Comparison of ENCODE assay signal across 23 cellular contexts in the genomic region with DNA sequence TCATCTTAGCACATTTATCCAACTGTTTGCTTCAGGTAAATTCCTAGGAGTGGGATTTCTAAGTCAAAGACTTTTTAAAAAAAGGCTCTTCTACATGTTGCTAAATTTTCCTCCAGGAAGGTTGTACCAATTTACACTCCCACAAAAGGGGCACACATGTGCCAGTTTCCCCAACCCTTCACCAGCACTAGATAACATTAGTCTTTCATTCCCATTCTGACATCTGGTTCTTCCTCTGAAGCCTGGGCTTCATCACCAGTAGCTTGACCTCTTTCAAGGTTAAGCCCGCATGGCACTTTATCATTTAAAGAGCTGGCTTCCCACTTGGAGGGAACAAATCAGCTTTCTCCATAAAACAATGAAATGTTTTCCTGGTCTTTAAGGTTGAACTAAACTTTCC.
A peak's percentile ranks its signal among the peaks of the same experiment; 100 is the strongest.
DNase-seq lines count a peak whose midpoint lies in the region; ATAC-seq, FAIRE-seq and TF ChIP-seq lines count a peak whose summit lies in the region.
"Had no signal": no experiment of that assay in that cellular context is flagged by ENCODE, and none has a peak within 500 bp of the region (broad histone marks: within the 10 kb centered on the region; RNA-seq: fewer than 3 reads in every experiment).

No MANE protein-coding gene starts in this region.

- BruUV-seq in HCT116 (replicated peaks; lab: Mats Ljungman, UMichigan) (no TSS peak), K562 (replicated peaks; lab: Mats Ljungman, UMichigan) (no TSS peak)

- TF ChIP-seq CTCF in HCT116 (IDR thresholded peaks at IDR 0.05 in 2 of 3, conservative IDR thresholded peaks at IDR 0.05 in 1 of 3; ENCODE audit: borderline replicate concordance in 1 of 3, insufficient read depth in 1 of 3, low read depth in 2 of 3, low read length in 2 of 3) (no peak), K562 (IDR thresholded peaks at IDR 0.05 in 2 of 3, conservative IDR thresholded peaks at IDR 0.05 in 1 of 3; ENCODE audit: insufficient read depth in 2 of 3, low read depth in 1 of 3, low read length in 3 of 3) (no peak), mesothelial cell of epicardium (IDR thresholded peaks at IDR 0.05; ENCODE audit: unreplicated experiment) (no peak)

- TF ChIP-seq POLR2A in HCT116 (IDR thresholded peaks at IDR 0.05; ENCODE audit: borderline replicate concordance, extremely low read depth, insufficient read depth, insufficient read length) (no peak), K562 (conservative IDR thresholded peaks at IDR 0.05) (no peak)

- H3K9me2 ChIP-seq in HCT116 (ENCODE audit: insufficient read depth): no peaks in the 10 kb centered on the region

- H3K4me2 ChIP-seq in HCT116 (ENCODE audit: low read length) (no peak overlapping the region), K562 (ENCODE audit: insufficient read depth, low read length) (no peak overlapping the region)
- H3K4me2 ChIP-seq: BLaER1 had no signal

- H3K27ac Mint-ChIP-seq in mesothelial cell of epicardium: peak overlapping the region; percentile 16
- H3K27ac Mint-ChIP-seq: B cell; CD4-positive, CD25-positive, alpha-beta regulatory T cell; CD8-positive, alpha-beta T cell; HFFc6 had no signal

- no peaks in the 10 kb centered on the region for H3K27me3 Mint-ChIP-seq in mesothelial cell of epicardium (ENCODE audit: low read depth)
- H3K27me3 Mint-ChIP-seq: CD4-positive, CD25-positive, alpha-beta regulatory T cell had no signal

- no peaks in the 10 kb centered on the region for H3K36me3 Mint-ChIP-seq in mesothelial cell of epicardium
- H3K36me3 Mint-ChIP-seq: CD4-positive, CD25-positive, alpha-beta regulatory T cell; CD8-positive, alpha-beta T cell had no signal

- TF ChIP-seq EP300 in K562 (IDR thresholded peaks at IDR 0.05; ENCODE audit: low read length): no peak

- H3K79me2 ChIP-seq in HCT116 (ENCODE audit: insufficient read depth, low read length) (no peaks in the 10 kb centered on the region), K562 (ENCODE audit: control insufficient read depth, insufficient read depth, low read length) (no peaks in the 10 kb centered on the region)

- H3K4me3 ChIP-seq in HCT116 (replicated peaks in 1 of 2; ENCODE audit: low read depth in 1 of 2, low read length in 2 of 2) (no peak overlapping the region), K562 (no peak overlapping the region)
- H3K4me3 ChIP-seq: BLaER1, GM23248 had no signal

- no peak overlapping the region for H3K4me3 Mint-ChIP-seq in mesothelial cell of epicardium
- H3K4me3 Mint-ChIP-seq: B cell; CD4-positive, CD25-positive, alpha-beta regulatory T cell; CD8-positive, alpha-beta T cell; HFFc6 had no signal

- ATAC-seq in HCT116: no peak
- ATAC-seq in K562: no peak
- ATAC-seq in GM21390 (IDR thresholded peaks at IDR 0.05; ENCODE audit: unreplicated experiment): no peak
- no peak for ATAC-seq in HG02840 (IDR thresholded peaks at IDR 0.05; ENCODE audit: low FRiP score, unreplicated experiment)
- ATAC-seq: CD8-positive, alpha-beta T cell had no signal

- no peak for TF ChIP-seq RAD21 in HCT116 (IDR thresholded peaks at IDR 0.05; ENCODE audit: low read depth)
- TF ChIP-seq RAD21 in K562 (CRISPR knock-in tag; conservative IDR thresholded peaks at IDR 0.05 in 1 of 2, IDR thresholded peaks at IDR 0.05 in 1 of 2): no peak

- H3K36me3 ChIP-seq in HCT116 (ENCODE audit: control insufficient read depth in 1 of 2, insufficient read depth in 2 of 2, low read length in 2 of 2) (no peaks in the 10 kb centered on the region), K562 (ENCODE audit: control insufficient read depth, insufficient read depth, low read length) (no peaks in the 10 kb centered on the region)
- H3K36me3 ChIP-seq: BLaER1 had no signal

- H3K9ac ChIP-seq in HCT116 (ENCODE audit: low read length) (no peak overlapping the region), K562 (ENCODE audit: insufficient read depth in 1 of 2, low read depth in 2 of 2, low read length in 2 of 2) (no peak overlapping the region)
- H3K9ac ChIP-seq: BLaER1, GM23248 had no signal

- in situ Hi-C loops in K562 (cut with MboI): no loop called here

- H2AFZ ChIP-seq in HCT116 (ENCODE audit: low read depth, low read length, poor library complexity, severe bottlenecking) (peak overlapping the region; percentile 32), K562 (ENCODE audit: low read depth, low read length) (no peak overlapping the region)
- H2AFZ ChIP-seq: GM23248 had no signal

- POLR2A ChIA-PET in HCT116 (lab: Charles Lee) (no interaction called here), K562 (lab: Yijun Ruan, JAX) (interaction anchor here (0.8 to 1.1 kb wide), 3 partner anchors 10 to 28 kb away, joined by 3 to 4 read pairs (median 3); no protein-coding TSS in a partner anchor)

- no peaks in the 10 kb centered on the region for H3K9me1 ChIP-seq in K562 (ENCODE audit: control insufficient read depth, insufficient read depth, low read length)

- FAIRE-seq in K562 (lab: Jason Lieb, UNC): no peak
- FAIRE-seq: A204.1, G401.6, GM12892, H1 had no signal

- H3K9me3 ChIP-seq in HCT116 (ENCODE audit: control insufficient read depth in 1 of 2, insufficient read depth in 1 of 2, low read depth in 1 of 2, low read length in 2 of 2): no peaks in the 10 kb centered on the region
- H3K9me3 ChIP-seq in K562 (replicated peaks; ENCODE audit: control insufficient read depth, insufficient read depth, low read depth, low read length): no peaks in the 10 kb centered on the region
- H3K9me3 ChIP-seq: Caco-2 had no signal

- H3K4me1 ChIP-seq in HCT116 (ENCODE audit: control insufficient read depth in 1 of 2, insufficient read depth in 2 of 2, low read length in 2 of 2): peaks cover 0 to 9% of the 10 kb centered on the region in 2 experiments; a peak in 3 of 4 replicates
- no peaks in the 10 kb centered on the region for H3K4me1 ChIP-seq in K562 (replicated peaks in 1 of 2; ENCODE audit: control insufficient read depth in 2 of 2, insufficient read depth in 2 of 2, low read length in 2 of 2)
- H3K4me1 ChIP-seq: BLaER1, Caco-2 had no signal

- no peaks in the 10 kb centered on the region for H4K20me1 ChIP-seq in HCT116 (ENCODE audit: insufficient read depth)
- H4K20me1 ChIP-seq in K562 (replicated peaks; ENCODE audit: control insufficient read depth, insufficient read depth, low read length): no peaks in the 10 kb centered on the region
- H4K20me1 ChIP-seq: BLaER1 had no signal

- H3K4me1 Mint-ChIP-seq in mesothelial cell of epicardium: peaks cover 18% of the 10 kb centered on the region
- H3K4me1 Mint-ChIP-seq: B cell; CD4-positive, CD25-positive, alpha-beta regulatory T cell had no signal

- DNase-seq in HCT116 (ENCODE audit: low read depth, low spot score) (no peak), K562 (ENCODE audit: extremely low read depth in 1 of 4, low spot score in 3 of 4) (no peak), mesothelial cell of epicardium (ENCODE audit: low spot score in 2 of 2, unreplicated experiment in 2 of 2) (no peak), SIG-M5 treated with dmso at 0.1 percent for 504 hours (lab: John Stamatoyannopoulos, UW; ENCODE audit: unreplicated experiment) (no peak)
- DNase-seq: Caco-2; CD4-positive, CD25-positive, alpha-beta regulatory T cell; CD8-positive, alpha-beta T cell; DMS153; DND-41; GM23248; H7; HCEC 1CT; HFFc6 had no signal

- CTCF ChIA-PET in HCT116 (lab: Charles Lee): no interaction called here
- CTCF ChIA-PET in K562 (lab: Yijun Ruan, JAX; ENCODE audit: low intra/inter-chr PET ratio): no interaction called here

- 58% methylated on average over 1 of the region's 1 CpG for WGBS in K562 (ENCODE audit: insufficient coverage, low coverage, missing lambda C conversion rate)

- H3K27me3 ChIP-seq in HCT116 (ENCODE audit: insufficient read depth, low read length) (no peaks in the 10 kb centered on the region), K562 (ENCODE audit: control insufficient read depth in 2 of 2, insufficient read depth in 2 of 2, low read length in 2 of 2) (0 out of 5 replicates have a peak, but pooled peaks cover 0 to 5% of the 10 kb centered on the region in 2 experiments)
- H3K27me3 ChIP-seq: BLaER1 had no signal

- peaks cover 8% of the 10 kb centered on the region for H3K9me3 Mint-ChIP-seq in mesothelial cell of epicardium
- H3K9me3 Mint-ChIP-seq: HFFc6 had no signal

- H3K27ac ChIP-seq in HCT116 (ENCODE audit: low read depth, low read length) (no peak overlapping the region), K562 (ENCODE audit: extremely low read depth, low read depth, low read length) (no peak overlapping the region)
- H3K27ac ChIP-seq: 22Rv1, BLaER1, C4-2B, GM23248 had no signal

- RAD21 ChIA-PET in HCT116 (lab: Charles Lee; ENCODE audit: low non-redundant PET in 1 of 2, low total read pairs in 2 of 2, uncharacterized antibody in 2 of 2, unreplicated experiment in 2 of 2): no interaction called here

- intact Hi-C loops in HCT116 (cut with micrococcal nuclease) (no loop called here), K562 (cut with micrococcal nuclease) (no loop called here)

TF ChIP-seq in HCT116, 20 proteins besides CTCF, POLR2A, EP300 and RAD21 (continues in another document):
- TF ChIP-seq SRF (IDR thresholded peaks at IDR 0.05; ENCODE audit: low read depth) (no peak), SIN3A (IDR thresholded peaks at IDR 0.05; ENCODE audit: low read depth) (no peak), CEBPB (IDR thresholded peaks at IDR 0.05; ENCODE audit: low read depth) (no peak), SP1 (IDR thresholded peaks at IDR 0.05; ENCODE audit: low read depth) (no peak)

TF ChIP-seq in K562, 482 proteins besides CTCF, POLR2A, EP300 and RAD21 (continues in another document):
- peak; percentile 83 for TF ChIP-seq ZNF184 (CRISPR knock-in tag; IDR thresholded peaks at IDR 0.05)
- TF ChIP-seq, protein P1, sequence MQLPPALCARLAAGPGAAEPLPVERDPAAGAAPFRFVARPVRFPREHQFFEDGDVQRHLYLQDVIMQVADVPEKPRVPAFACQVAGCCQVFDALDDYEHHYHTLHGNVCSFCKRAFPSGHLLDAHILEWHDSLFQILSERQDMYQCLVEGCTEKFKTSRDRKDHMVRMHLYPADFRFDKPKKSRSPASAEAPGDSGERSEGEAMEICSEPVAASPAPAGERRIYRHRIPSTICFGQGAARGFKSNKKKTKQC (CRISPR knock-in tag; IDR thresholded peaks at IDR 0.05): no peak
- TF ChIP-seq TFAM (CRISPR knock-in tag; conservative IDR thresholded peaks at IDR 0.05): no peak
- TF ChIP-seq, protein P2, sequence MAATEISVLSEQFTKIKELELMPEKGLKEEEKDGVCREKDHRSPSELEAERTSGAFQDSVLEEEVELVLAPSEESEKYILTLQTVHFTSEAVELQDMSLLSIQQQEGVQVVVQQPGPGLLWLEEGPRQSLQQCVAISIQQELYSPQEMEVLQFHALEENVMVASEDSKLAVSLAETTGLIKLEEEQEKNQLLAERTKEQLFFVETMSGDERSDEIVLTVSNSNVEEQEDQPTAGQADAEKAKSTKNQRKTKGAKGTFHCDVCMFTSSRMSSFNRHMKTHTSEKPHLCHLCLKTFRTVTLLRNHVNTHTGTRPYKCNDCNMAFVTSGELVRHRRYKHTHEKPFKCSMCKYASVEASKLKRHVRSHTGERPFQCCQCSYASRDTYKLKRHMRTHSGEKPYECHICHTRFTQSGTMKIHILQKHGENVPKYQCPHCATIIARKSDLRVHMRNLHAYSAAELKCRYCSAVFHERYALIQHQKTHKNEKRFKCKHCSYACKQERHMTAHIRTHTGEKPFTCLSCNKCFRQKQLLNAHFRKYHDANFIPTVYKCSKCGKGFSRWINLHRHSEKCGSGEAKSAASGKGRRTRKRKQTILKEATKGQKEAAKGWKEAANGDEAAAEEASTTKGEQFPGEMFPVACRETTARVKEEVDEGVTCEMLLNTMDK (IDR thresholded peaks at IDR 0.05; ENCODE audit: borderline replicate concordance, insufficient read depth, low read depth, low read length, poor library complexity, severe bottlenecking): no peak
